Comparison of ENCODE assay signal across 24 cellular contexts in genomic region chr13:49802410-49802809, GRCh38.
"Had no signal": no experiment of that assay in that cellular context is flagged by ENCODE, and none has a peak within 500 bp of the region (broad histone marks: within the 10 kb centered on the region; RNA-seq: fewer than 3 reads in every experiment).

No MANE protein-coding gene starts in this region.

- H3K4me3 ChIP-seq: left ventricle myocardium inferior, lung, neural progenitor cell, prostate gland, sigmoid colon, spleen, suprapubic skin, thoracic aorta, tibial artery, upper lobe of right lung had no signal

- H3K9me3 ChIP-seq: left ventricle myocardium inferior, neutrophil, prostate gland, sigmoid colon, spleen, suprapubic skin, thoracic aorta, tibial artery, upper lobe of right lung had no signal

- H3K4me1 ChIP-seq: left ventricle myocardium inferior, neural progenitor cell, prostate gland, sigmoid colon, spleen, suprapubic skin, tibial artery, upper lobe of right lung had no signal

- H3K27ac ChIP-seq: left ventricle myocardium inferior, neural progenitor cell, neutrophil, prostate gland, sigmoid colon, spleen, suprapubic skin, thoracic aorta, tibial artery, upper lobe of right lung had no signal

- H3K9ac ChIP-seq: neural progenitor cell had no signal

- H2AFZ ChIP-seq: neural progenitor cell had no signal

- ATAC-seq: natural killer cell; right cardiac atrium; stimulated activated effector memory CD8-positive, alpha-beta T cell treated with anti-CD3 and anti-CD28 coated beads, Interleukin-12 subunit alpha, Interleukin-12 subunit beta, amount 100 ng/mL, for 72 hours; upper lobe of right lung had no signal

- H3K36me3 ChIP-seq: left ventricle myocardium inferior, neural progenitor cell, neutrophil, prostate gland, sigmoid colon, spleen, suprapubic skin, thoracic aorta, tibial artery, upper lobe of right lung had no signal

- DNase-seq: islet precursor cell; left ventricle myocardium inferior; mesendoderm; naive B cell; natural killer cell; nephron progenitor cell; occipital lobe; retina; right cardiac atrium; sigmoid colon; small intestine; spleen; stimulated activated CD4-positive, alpha-beta T cell treated with anti-CD3 and anti-CD28 coated beads, Interleukin-4, amount 100 ng/mL, for 24 hours; stimulated activated naive CD4-positive, alpha-beta T cell; tibial artery; upper lobe of right lung had no signal

- H3K27me3 ChIP-seq: neural progenitor cell, sigmoid colon, suprapubic skin, upper lobe of right lung had no signal

- H3K4me2 ChIP-seq: neural progenitor cell had no signal

- FAIRE-seq: small intestine, urothelium cell line had no signal
